Comparison of ENCODE assay signal across 20 cellular contexts in the genomic region with DNA sequence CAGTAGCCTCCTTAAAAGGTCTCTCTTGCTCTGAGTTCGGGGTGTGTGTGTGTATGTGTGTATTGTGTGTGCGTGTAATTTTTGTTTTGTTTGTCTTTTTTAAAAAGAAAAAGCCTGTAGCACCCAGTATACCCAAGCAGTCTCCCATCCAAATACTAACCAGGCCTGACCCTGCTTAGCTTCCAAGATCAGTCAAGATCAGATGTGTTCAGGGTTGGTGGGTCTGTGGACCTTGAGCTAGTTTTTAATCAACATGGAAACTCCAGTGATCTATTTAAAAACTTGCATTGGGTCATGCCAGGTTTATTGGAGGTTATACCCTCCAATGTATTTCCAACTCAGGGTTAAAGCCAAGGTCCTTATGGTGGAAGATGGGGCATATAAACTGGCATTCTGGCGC. TPM values are rescaled to one million over a fixed set of nuclear protein-coding genes. Genes with fewer than 3 reads are reported as not detected.
A peak's percentile ranks its signal among the peaks of the same experiment; 100 is the strongest.
DNase-seq lines count a peak whose midpoint lies in the region; ATAC-seq, FAIRE-seq and TF ChIP-seq lines count a peak whose summit lies in the region.
"Had no signal": no experiment of that assay in that cellular context is flagged by ENCODE, and none has a peak within 500 bp of the region (broad histone marks: within the 10 kb centered on the region; RNA-seq: fewer than 3 reads in every experiment).

No MANE protein-coding gene starts in this region.

- no peak overlapping the region for H3K14ac ChIP-seq in H1 (ENCODE audit: insufficient read length)

- H4K5ac ChIP-seq in H1 (ENCODE audit: insufficient read length, low read depth, low read length): no peak overlapping the region

- H3K9ac ChIP-seq in H1 (replicated peaks in 1 of 4; ENCODE audit: extremely low read depth in 1 of 4, low read depth in 3 of 4, low read length in 3 of 4): no peak overlapping the region

- H2BK5ac ChIP-seq in H1 (ENCODE audit: low read depth, low read length): no peak overlapping the region

- ATAC-seq in aorta (ENCODE audit: low FRiP score) (no peak), lower lobe of right lung (no peak)

- peaks cover 15 to 100% of the 10 kb centered on the region in 2 experiments for H3K79me2 ChIP-seq in H1 (ENCODE audit: control insufficient read depth in 1 of 2, insufficient read depth in 2 of 2, low read length in 2 of 2)

- no peak for FAIRE-seq in H1 (lab: Jason Lieb, UNC)
- FAIRE-seq: A204.1 had no signal

- H2BK15ac ChIP-seq in H1 (ENCODE audit: low read length): no peak overlapping the region

- no peak overlapping the region for H3K18ac ChIP-seq in H1 (ENCODE audit: extremely low read depth, low read length)

- H3K27ac ChIP-seq in HEK293 (ENCODE audit: extremely low read depth, low read depth, low read length) (no peak overlapping the region), H1 (ENCODE audit: low read depth, low read length) (no peak overlapping the region), aorta (ENCODE audit: low read depth in 1 of 2, low read length in 2 of 2) (no peak overlapping the region), adrenal gland (no peak overlapping the region), esophagus squamous epithelium (no peak overlapping the region), lower lobe of right lung (no peak overlapping the region)

- H2AFZ ChIP-seq in H1 (ENCODE audit: low read length): no peak overlapping the region

- TF ChIP-seq CTCF in GM12865 (IDR thresholded peaks at IDR 0.05; ENCODE audit: insufficient read depth, low read depth, low read length, missing control alignments) (no peak), HEK293 (tag by site-specific recombination; IDR thresholded peaks at IDR 0.05) (no peak), H1 (IDR thresholded peaks at IDR 0.05; ENCODE audit: control extremely low read depth in 1 of 3, insufficient read depth in 1 of 3, low read depth in 1 of 3, low read length in 3 of 3) (no peak), nephron progenitor cell (IDR thresholded peaks at IDR 0.05) (no peak), adrenal gland (IDR thresholded peaks at IDR 0.05) (no peak), esophagus squamous epithelium (IDR thresholded peaks at IDR 0.05) (no peak), lower lobe of right lung (IDR thresholded peaks at IDR 0.05) (no peak)

- H3K56ac ChIP-seq in H1 (replicated peaks; ENCODE audit: insufficient read length, low read depth, low read length): no peak overlapping the region

- H4K8ac ChIP-seq in H1 (ENCODE audit: extremely low read depth, insufficient read depth, low read length): no peak overlapping the region

- POLR2A ChIA-PET in HEK293 (lab: Yijun Ruan, JAX): no interaction called here
- POLR2A ChIA-PET in H1 (lab: Charles Lee; ENCODE audit: partially characterized antibody): interaction anchor here (0.6 to 1.3 kb wide), 2 partner anchors 11 to 67 kb away, joined by 3 to 4 read pairs; no protein-coding TSS in a partner anchor

- H3K79me1 ChIP-seq in H1 (ENCODE audit: low read depth, low read length): no peaks in the 10 kb centered on the region; the same call in 1 of the 2 replicates

- H3K23ac ChIP-seq in H1 (ENCODE audit: insufficient read length): no peak overlapping the region

- H4K20me1 ChIP-seq in H1 (replicated peaks in 1 of 2; ENCODE audit: control insufficient read depth in 1 of 2, insufficient read depth in 2 of 2, low read length in 2 of 2): peaks cover 11 to 14% of the 10 kb centered on the region in 2 experiments

- H3K27me3 Mint-ChIP-seq in nephron progenitor cell (ENCODE audit: low read depth, poor library complexity): no peaks in the 10 kb centered on the region

- H3K23me2 ChIP-seq in H1 (ENCODE audit: low read depth, low read length): no peaks in the 10 kb centered on the region

- peaks cover 5% of the 10 kb centered on the region for H3K4me1 Mint-ChIP-seq in nephron progenitor cell
- H3K4me1 Mint-ChIP-seq: CD8-positive, alpha-beta memory T cell had no signal

- 87% methylated on average over 3 of the region's 3 CpGs; no CpG with 5 or more reads in 1 of the 2 experiments for WGBS in H1 (ENCODE audit: extremely low coverage in 1 of 2, insufficient coverage in 1 of 2, insufficient read length in 1 of 2, insufficient replicate concordance in 2 of 2, low coverage in 1 of 2, low lambda C conversion rate in 2 of 2, missing lambda C conversion rate in 1 of 2), 2 experiments
- WGBS in aorta, 2 donors: 95% methylated on average over 3 of the region's 3 CpGs
- 95 to 100% (median 96%) methylated on average over 3 of the region's 3 CpGs for WGBS in adrenal gland, 4 donors
- 90 to 94% methylated on average over 3 of the region's 3 CpGs for WGBS in esophagus squamous epithelium, 2 donors

- peaks cover 44% of the 10 kb centered on the region for H3K36me3 Mint-ChIP-seq in nephron progenitor cell (ENCODE audit: low read depth)
- H3K36me3 Mint-ChIP-seq: CD4-positive, CD25-positive, alpha-beta regulatory T cell; CD8-positive, alpha-beta memory T cell had no signal

- no peak overlapping the region for H3K4ac ChIP-seq in H1 (replicated peaks; ENCODE audit: insufficient read length, low read depth, low read length)

- H3K27me3 ChIP-seq in H1 (replicated peaks in 1 of 4; ENCODE audit: control insufficient read depth in 3 of 4, extremely low read depth in 1 of 4, insufficient read depth in 3 of 4, low read length in 3 of 4) (no peaks in the 10 kb centered on the region), aorta (ENCODE audit: control insufficient read depth in 1 of 2, insufficient read depth in 2 of 2, low read length in 1 of 2) (no peaks in the 10 kb centered on the region), adrenal gland (no peaks in the 10 kb centered on the region), esophagus squamous epithelium (no peaks in the 10 kb centered on the region), lower lobe of right lung (ENCODE audit: low read depth) (no peaks in the 10 kb centered on the region)
- H3K27me3 ChIP-seq: BE2C had no signal

- TF ChIP-seq POLR2A in H1 (IDR thresholded peaks at IDR 0.05; ENCODE audit: control extremely low read depth in 1 of 2, low read depth in 2 of 2, low read length in 2 of 2): no peak
- TF ChIP-seq POLR2A in adrenal gland (IDR thresholded peaks at IDR 0.05): no peak
- no peak for TF ChIP-seq POLR2A in esophagus squamous epithelium (IDR thresholded peaks at IDR 0.05)

- no peak overlapping the region for H3K4me3 ChIP-seq in GM12865 (ENCODE audit: low read depth, low read length)
- no peak overlapping the region for H3K4me3 ChIP-seq in HEK293 (ENCODE audit: low read depth, low read length)
- no peak overlapping the region for H3K4me3 ChIP-seq in H1 (ENCODE audit: extremely low read depth in 1 of 4, insufficient read depth in 2 of 4, low read depth in 3 of 4, low read length in 4 of 4)
- no peak overlapping the region for H3K4me3 ChIP-seq in aorta (ENCODE audit: low read length in 2 of 2)
- H3K4me3 ChIP-seq in adrenal gland: no peak overlapping the region
- no peak overlapping the region for H3K4me3 ChIP-seq in esophagus squamous epithelium
- H3K4me3 ChIP-seq in lower lobe of right lung: no peak overlapping the region

- H3K4me2 ChIP-seq in H1 (ENCODE audit: insufficient read depth in 1 of 2, low read depth in 2 of 2, low read length in 2 of 2): no peak overlapping the region

- no peak for TF ChIP-seq RAD21 in H1 (IDR thresholded peaks at IDR 0.05 in 1 of 2, conservative IDR thresholded peaks at IDR 0.05 in 1 of 2; ENCODE audit: low read depth in 2 of 2, low read length in 2 of 2)

- intact Hi-C loops in aorta (cut with DNase I) (no loop called here), adrenal gland (cut with DNase I) (no loop called here), esophagus squamous epithelium (cut with DNase I) (no loop called here), lower lobe of right lung (cut with DNase I) (no loop called here)

- H3K4me3 Mint-ChIP-seq in nephron progenitor cell: no peak overlapping the region
- H3K4me3 Mint-ChIP-seq: CD4-positive, CD25-positive, alpha-beta regulatory T cell; CD8-positive, alpha-beta memory T cell; H9 had no signal

- no peak overlapping the region for H2AK5ac ChIP-seq in H1 (ENCODE audit: low read depth, low read length)

- no peaks in the 10 kb centered on the region for H3K4me1 ChIP-seq in HEK293 (ENCODE audit: control insufficient read depth, insufficient read depth, low read length)
- H3K4me1 ChIP-seq in H1 (replicated peaks in 1 of 4; ENCODE audit: control insufficient read depth in 3 of 4, insufficient read depth in 4 of 4, low read length in 3 of 4): peaks cover 0 to 3% (median 0%) of the 10 kb centered on the region in 4 experiments; a peak in 2 of 7 replicates
- H3K4me1 ChIP-seq in aorta (ENCODE audit: control insufficient read depth in 1 of 2, insufficient read depth in 2 of 2, low read length in 2 of 2): peaks cover 0 to 1% of the 10 kb centered on the region in 2 donors
- H3K4me1 ChIP-seq in adrenal gland (replicated peaks in 1 of 2): peaks cover 0 to 26% of the 10 kb centered on the region in 2 donors
- peaks cover 0 to 10% (median 0%) of the 10 kb centered on the region in 3 donors for H3K4me1 ChIP-seq in esophagus squamous epithelium
- H3K4me1 ChIP-seq in lower lobe of right lung: no peaks in the 10 kb centered on the region
- H3K4me1 ChIP-seq: BE2C had no signal

- no peak overlapping the region for H2BK120ac ChIP-seq in H1 (replicated peaks; ENCODE audit: low read depth, low read length)

- H3K36me3 ChIP-seq in HEK293 (ENCODE audit: control insufficient read depth in 2 of 2, insufficient read depth in 1 of 2, low read length in 2 of 2) (no peaks in the 10 kb centered on the region), H1 (ENCODE audit: control insufficient read depth in 2 of 4, insufficient read depth in 4 of 4, low read length in 3 of 4) (no peaks in the 10 kb centered on the region), aorta (ENCODE audit: control insufficient read depth in 1 of 2, insufficient read depth in 2 of 2, low read length in 1 of 2) (no peaks in the 10 kb centered on the region), adrenal gland (replicated peaks in 1 of 2) (no peaks in the 10 kb centered on the region), esophagus squamous epithelium (no peaks in the 10 kb centered on the region), lower lobe of right lung (no peaks in the 10 kb centered on the region)
- H3K36me3 ChIP-seq: BE2C had no signal

- DNase-seq in GM12865 (ENCODE audit: low read depth) (peak; percentile 3), H1 (ENCODE audit: low read depth in 1 of 2, low spot score in 2 of 2) (no peak), nephron progenitor cell (no peak), aorta (no peak), adrenal gland (no peak), esophagus squamous epithelium (lab: John Stamatoyannopoulos, UW) (no peak), lower lobe of right lung (no peak)
- DNase-seq: ACHN; BE2C; C1 segment of cervical spinal cord; CD4-positive, CD25-positive, alpha-beta regulatory T cell; CD8-positive, alpha-beta memory T cell; COR-L47; DMS153; DMS79; GDM1; GOT3; H9 had no signal

- no peak for TF ChIP-seq EP300 in H1 (IDR thresholded peaks at IDR 0.05; ENCODE audit: borderline replicate concordance in 1 of 2, low read depth in 2 of 2, low read length in 2 of 2)

- no peak overlapping the region for H4K91ac ChIP-seq in H1 (replicated peaks; ENCODE audit: insufficient read length, low read length)

- CTCF ChIA-PET in HEK293 (lab: Yijun Ruan, JAX): no interaction called here
- CTCF ChIA-PET in H1 (lab: Charles Lee; ENCODE audit: partially characterized antibody): interaction anchor here (0.5 to 1.9 kb wide), 2 partner anchors 183 to 477 kb away, joined by 3 to 5 read pairs; no protein-coding TSS in a partner anchor

- H3K9me3 ChIP-seq in HEK293 (ENCODE audit: control insufficient read depth, insufficient read depth, low read depth, low read length) (no peaks in the 10 kb centered on the region), H1 (ENCODE audit: insufficient read depth in 2 of 2, low read depth in 1 of 2, low read length in 1 of 2) (no peaks in the 10 kb centered on the region), aorta (ENCODE audit: control insufficient read depth, low read length) (no peaks in the 10 kb centered on the region), adrenal gland (replicated peaks in 1 of 3) (no peaks in the 10 kb centered on the region), esophagus squamous epithelium (no peaks in the 10 kb centered on the region), lower lobe of right lung (no peaks in the 10 kb centered on the region)
- H3K9me3 ChIP-seq: BE2C had no signal

- peak overlapping the region; percentile 29 for H3K27ac Mint-ChIP-seq in nephron progenitor cell
- H3K27ac Mint-ChIP-seq: CD4-positive, CD25-positive, alpha-beta regulatory T cell; CD8-positive, alpha-beta memory T cell had no signal

- H2BK12ac ChIP-seq in H1 (ENCODE audit: low read depth, low read length): no peak overlapping the region

- no peak overlapping the region for H2BK20ac ChIP-seq in H1 (ENCODE audit: low read length)

- H3K9me3 Mint-ChIP-seq in nephron progenitor cell: peaks cover 11% of the 10 kb centered on the region
- H3K9me3 Mint-ChIP-seq: CD8-positive, alpha-beta memory T cell; H9 had no signal

RNA-seq across cellular contexts. Expression of a gene that starts 40.3 kb away (rescaled TPM):
- total RNA-seq in H1 (2021; fragmentation: NEBNext Ultra II Directional; extraction: Animal tissue kit (Norgen Biotek cat#: 25700)): 94.2 and 95.9 TPM in 2 replicates
- polyA plus RNA-seq in H1 (2011; rRNA removed): 25.4 and 48.9 TPM in 2 replicates
- polyA plus RNA-seq in H1 (2011; cell fraction: cytosol; rRNA removed): 49.1 TPM
- 20.3 TPM for polyA plus RNA-seq in H1 (2011; cell fraction: nucleus; rRNA removed)
- 43.6 to 76.2 TPM (median 52.6 TPM) in 4 replicates for polyA plus RNA-seq in H1 (2012, experiment 1 of 2)
- polyA plus RNA-seq in H1 (2012, experiment 2 of 2): 4.1 TPM
- polyA plus RNA-seq in H1 (2013, experiment 1 of 2): 60.8 TPM
- polyA plus RNA-seq in H1 (2013, experiment 2 of 2): 60.3 TPM
- polyA minus RNA-seq in H1 (2011; rRNA and poly(A)+ RNA removed): 69.1 and 75.1 TPM in 2 replicates
- polyA minus RNA-seq in H1 (2011; cell fraction: cytosol; rRNA and poly(A)+ RNA removed): 44.2 TPM
- 97.4 TPM for polyA minus RNA-seq in H1 (2011; cell fraction: nucleus; rRNA and poly(A)+ RNA removed)
- total RNA-seq in aorta: 10 to 100 TPM; 10.6 to 28.6 TPM
- polyA plus RNA-seq in aorta: 10 to 100 TPM in 1 of 2 donors, 1 to 10 TPM in 1; 2.5 to 11.6 TPM
- total RNA-seq in adrenal gland: 10 to 100 TPM in 7 of 8 donors, 1 to 10 TPM in 1; 6.1 to 21.0 (median 14.3) TPM
- polyA plus RNA-seq in adrenal gland: 10 to 100 TPM in 2 of 3 donors, 1 to 10 TPM in 1; 7.3 to 21.4 (median 11.3) TPM
- total RNA-seq in esophagus squamous epithelium: 10 to 100 TPM in 1 of 4 donors, 1 to 10 TPM in 3; 7.5 to 14.2 (median 9.0) TPM
- 40.6 TPM for total RNA-seq in lower lobe of right lung
